ENCODE assay signal across 16 cellular contexts in the genomic region with DNA sequence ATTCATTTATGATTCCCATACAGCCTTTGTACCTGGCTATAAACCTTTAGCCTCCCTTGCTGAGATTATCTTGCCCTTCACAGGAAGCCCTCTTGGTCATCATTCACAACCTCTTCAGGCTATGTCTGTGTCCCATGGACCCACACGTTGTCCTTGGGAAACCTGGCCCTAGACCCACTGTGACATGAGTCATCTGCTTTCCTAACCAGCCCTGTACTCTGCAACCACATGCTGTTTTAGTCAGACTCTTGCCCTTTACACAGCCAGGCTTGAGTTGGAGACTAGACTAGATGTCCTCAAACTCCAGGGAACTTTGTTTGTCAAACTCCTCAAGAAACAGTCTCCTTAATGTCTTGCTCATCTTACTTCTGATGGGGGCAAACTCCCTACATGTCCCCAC.
DNase-seq lines count a peak whose midpoint lies in the region; TF ChIP-seq lines count a peak whose summit lies in the region.
"Had no signal": no experiment of that assay in that cellular context is flagged by ENCODE, and none has a peak within 500 bp of the region (broad histone marks: within the 10 kb centered on the region; RNA-seq: fewer than 3 reads in every experiment).

No MANE protein-coding gene starts in this region.

- H3K23ac ChIP-seq in mesenchymal stem cell (ENCODE audit: low read length in 2 of 2): no peak overlapping the region

- no peak overlapping the region for H2BK5ac ChIP-seq in mesenchymal stem cell (ENCODE audit: low read depth, low read length, poor library complexity, severe bottlenecking)

- no peak overlapping the region for H2BK120ac ChIP-seq in mesenchymal stem cell (ENCODE audit: low read depth, low read length)

- WGBS in mesenchymal stem cell: 24% methylated on average over 1 of the region's 1 CpG

- no peaks in the 10 kb centered on the region for H3K9me3 ChIP-seq in mesenchymal stem cell (ENCODE audit: control insufficient read depth, low read length)
- H3K9me3 ChIP-seq: BE2C, tibial artery had no signal

- in situ Hi-C loops in brain microvascular endothelial cell (cut with HindIII; ENCODE audit: low pct_ligation_motif_present, low sequenced_read_pairs): no loop called here

- H4K91ac ChIP-seq in mesenchymal stem cell (ENCODE audit: low read length): no peak overlapping the region

- DNase-seq in AG20443 (ENCODE audit: low spot score) (peak; percentile 21), HuH-7 (ENCODE audit: low spot score) (peak; percentile 17), brain microvascular endothelial cell (peak; percentile 37), mesenchymal stem cell (peak; percentile 62), activated gamma-delta T cell treated with Interleukin-2 at 50 U/mL for 16 hours (no peak), DMS153 treated with DMSO at 0.1 percent for 48 hours (lab: John Stamatoyannopoulos, UW; ENCODE audit: unreplicated experiment) (no peak), GM19238 (ENCODE audit: insufficient read length, low spot score) (no peak), DMS114 treated with DMSO at 0.1 percent for 48 hours (lab: John Stamatoyannopoulos, UW; ENCODE audit: unreplicated experiment) (no peak)
- DNase-seq: activated T-cell treated with anti-CD3 and anti-CD28 coated beads, Interleukin-2, amount 50 U/mL, for 4 hours; BE2C; DMS79; foreskin melanocyte; NCI-H146; NCI-H524; tibial artery had no signal

- H3K36me3 ChIP-seq in brain microvascular endothelial cell (replicated peaks) (no peaks in the 10 kb centered on the region), mesenchymal stem cell (ENCODE audit: control insufficient read depth in 1 of 2, insufficient read depth in 2 of 2, low read depth in 1 of 2, low read length in 2 of 2) (no peaks in the 10 kb centered on the region)
- H3K36me3 ChIP-seq: BE2C, tibial artery had no signal

- H3K14ac ChIP-seq in mesenchymal stem cell (ENCODE audit: low read length in 2 of 2): no peak overlapping the region

- H3K4me3 ChIP-seq in brain microvascular endothelial cell (ENCODE audit: low read depth, low read length): no peak overlapping the region
- no peak overlapping the region for H3K4me3 ChIP-seq in mesenchymal stem cell (ENCODE audit: insufficient read depth in 1 of 2, low read depth in 1 of 2, low read length in 2 of 2)
- H3K4me3 ChIP-seq: tibial artery had no signal

- no peaks in the 10 kb centered on the region for H3K79me1 ChIP-seq in mesenchymal stem cell (replicated peaks; ENCODE audit: low read length, poor library complexity, severe bottlenecking)

- H2BK12ac ChIP-seq in mesenchymal stem cell (ENCODE audit: low read length in 2 of 2): no peak overlapping the region

- H3K9ac ChIP-seq in mesenchymal stem cell (ENCODE audit: low read length): no peak overlapping the region
- H3K9ac ChIP-seq: KMS-11 had no signal

- no peak overlapping the region for H3K18ac ChIP-seq in mesenchymal stem cell (ENCODE audit: low read depth in 1 of 2, low read length in 2 of 2)

- H3K27me3 ChIP-seq in brain microvascular endothelial cell (replicated peaks) (no peaks in the 10 kb centered on the region), mesenchymal stem cell (ENCODE audit: control insufficient read depth in 1 of 2, insufficient read depth in 1 of 2, low read length in 2 of 2) (no peaks in the 10 kb centered on the region)
- H3K27me3 ChIP-seq: BE2C, tibial artery had no signal

- no peak overlapping the region for H4K8ac ChIP-seq in mesenchymal stem cell (ENCODE audit: low read length)

- H3K4me1 ChIP-seq in mesenchymal stem cell (ENCODE audit: control insufficient read depth, insufficient read depth, low read depth, low read length): no peaks in the 10 kb centered on the region
- H3K4me1 ChIP-seq: BE2C, tibial artery had no signal

- no peak overlapping the region for H2AK5ac ChIP-seq in mesenchymal stem cell (ENCODE audit: low read length, severe bottlenecking)

- H3K27ac ChIP-seq in brain microvascular endothelial cell: no peak overlapping the region
- no peak overlapping the region for H3K27ac ChIP-seq in mesenchymal stem cell (ENCODE audit: low read length, poor library complexity, severe bottlenecking)
- H3K27ac ChIP-seq: KMS-11, tibial artery had no signal

- no peak overlapping the region for H2AFZ ChIP-seq in mesenchymal stem cell (ENCODE audit: low read depth, low read length)

- no peak overlapping the region for H3K4ac ChIP-seq in mesenchymal stem cell (ENCODE audit: low read depth in 1 of 2, low read length in 2 of 2)

- no peak for TF ChIP-seq CTCF in brain microvascular endothelial cell (IDR thresholded peaks at IDR 0.05; ENCODE audit: low read depth, low read length, missing control alignments)

- no peak overlapping the region for H3K4me2 ChIP-seq in mesenchymal stem cell (ENCODE audit: low read length, poor library complexity, severe bottlenecking)
- H3K4me2 ChIP-seq: KMS-11 had no signal

- H2BK15ac ChIP-seq in mesenchymal stem cell (ENCODE audit: low read depth, poor library complexity, severe bottlenecking): no peak overlapping the region

Comparison
In these comparisons a context has a peak if more than half of its experiments do, and no peak if none do; other contexts are left out.
1. DNase-seq: peak in AG20443 (single experiment), HuH-7 (single experiment), brain microvascular endothelial cell (single experiment) and mesenchymal stem cell (single experiment); none in activated gamma-delta T cell treated with Interleukin-2 at 50 U/mL for 16 hours (single experiment), DMS153 treated with DMSO at 0.1 percent for 48 hours (single experiment), GM19238 (single experiment) and DMS114 treated with DMSO at 0.1 percent for 48 hours (single experiment).